15 cellular contexts compared by ENCODE assay signal in genomic region chr14:104353921-104354701, GRCh38.
DNase-seq lines count a peak whose midpoint lies in the region; ATAC-seq and TF ChIP-seq lines count a peak whose summit lies in the region.
"Had no signal": no experiment of that assay in that cellular context is flagged by ENCODE, and none has a peak within 500 bp of the region (broad histone marks: within the 10 kb centered on the region; RNA-seq: fewer than 3 reads in every experiment).

No MANE protein-coding gene starts in this region.

- no peak for TF ChIP-seq EP300 in gastroesophageal sphincter (IDR thresholded peaks at IDR 0.05)

- H3K27ac ChIP-seq in right atrium auricular region = no peak overlapping the region
- peak overlapping the region in 2 of 4 donors; percentile 37 to 41 for H3K27ac ChIP-seq in gastroesophageal sphincter
- H3K27ac ChIP-seq in osteoblast (ENCODE audit: low read depth, low read length) = no peak overlapping the region
- H3K27ac ChIP-seq in aorta (ENCODE audit: low read depth in 1 of 2, low read length in 2 of 2) = no peak overlapping the region
- H3K27ac ChIP-seq: neutrophil had no signal

- ATAC-seq in Right ventricle myocardium inferior (no peak), gastroesophageal sphincter (peak; percentile 65), aorta (ENCODE audit: low FRiP score) (no peak), GM21360 (IDR thresholded peaks at IDR 0.05; ENCODE audit: unreplicated experiment) (no peak)

- no peak overlapping the region for H3K4me3 ChIP-seq in right atrium auricular region
- H3K4me3 ChIP-seq in gastroesophageal sphincter = no peak overlapping the region
- no peak overlapping the region for H3K4me3 ChIP-seq in osteoblast (ENCODE audit: insufficient read depth, low read length)
- H3K4me3 ChIP-seq in aorta (ENCODE audit: low read length in 2 of 2) = no peak overlapping the region

- H3K4me1 ChIP-seq in right atrium auricular region (peaks cover 0 to 6% of the 10 kb centered on the region in 2 donors), gastroesophageal sphincter (no peaks in the 10 kb centered on the region), osteoblast (ENCODE audit: insufficient read depth, low read length) (no peaks in the 10 kb centered on the region), aorta (ENCODE audit: control insufficient read depth in 1 of 2, insufficient read depth in 2 of 2, low read length in 2 of 2) (no peaks in the 10 kb centered on the region)

- H3K9me3 ChIP-seq in right atrium auricular region (peaks cover 0 to 10% of the 10 kb centered on the region in 2 donors), gastroesophageal sphincter (peaks cover 0 to 21% (median 0%) of the 10 kb centered on the region in 3 donors), osteoblast (ENCODE audit: low read depth, low read length) (no peaks in the 10 kb centered on the region), aorta (ENCODE audit: control insufficient read depth, low read length) (peaks cover 4% of the 10 kb centered on the region)
- H3K9me3 ChIP-seq: neutrophil had no signal

- no peaks in the 10 kb centered on the region for H3K79me2 ChIP-seq in osteoblast (ENCODE audit: insufficient read depth, low read length)

- intact Hi-C loops in Right ventricle myocardium inferior (cut with DNase I) = no loop called here
- intact Hi-C loops in aorta (cut with DNase I) = no loop called here

- TF ChIP-seq POLR2A in gastroesophageal sphincter (IDR thresholded peaks at IDR 0.05) = no peak

- 37 to 81% methylated on average over 2 to 8 of the region's 22 CpGs for whole genome bisulfite sequencing in gastroesophageal sphincter (ENCODE audit: low coverage in 1 of 2), 2 donors
- 46 to 49% methylated on average over 22 of the region's 22 CpGs for WGBS in aorta, 2 donors

- no peak overlapping the region for H2AFZ ChIP-seq in osteoblast (ENCODE audit: low read length)

- no peaks in the 10 kb centered on the region for H4K20me1 ChIP-seq in osteoblast (ENCODE audit: insufficient read depth, low read length)

- H3K4me2 ChIP-seq in osteoblast (ENCODE audit: insufficient read depth, low read length) = no peak overlapping the region

- no peaks in the 10 kb centered on the region for H3K27me3 ChIP-seq in right atrium auricular region
- peaks cover 45% of the 10 kb centered on the region for H3K27me3 ChIP-seq in gastroesophageal sphincter
- H3K27me3 ChIP-seq in osteoblast (ENCODE audit: insufficient read depth, low read length) = no peaks in the 10 kb centered on the region
- H3K27me3 ChIP-seq in aorta (ENCODE audit: control insufficient read depth in 1 of 2, insufficient read depth in 2 of 2, low read length in 1 of 2) = no peaks in the 10 kb centered on the region
- H3K27me3 ChIP-seq: neutrophil had no signal

- DNase-seq in Right ventricle myocardium inferior (ENCODE audit: missing footprints) (peak; percentile 68), right atrium auricular region (ENCODE audit: low spot score) (no peak), osteoblast (ENCODE audit: insufficient read length, low spot score, missing footprints) (peak; percentile 76), aorta (peak; percentile 36 to 66), superior temporal gyrus (ENCODE audit: extremely low spot score) (no peak), foreskin melanocyte (no peak)
- DNase-seq: activated CD4-positive, alpha-beta T cell treated with anti-CD3 and anti-CD28 coated beads for 4 hours; DMS153; IMR-90; kidney glomerular epithelial cell; NCI-H1417; NCI-H524 treated with DMSO at 0.1 percent for 48 hours had no signal

- TF ChIP-seq CTCF in right atrium auricular region (IDR thresholded peaks at IDR 0.05) = no peak
- no peak for TF ChIP-seq CTCF in gastroesophageal sphincter (IDR thresholded peaks at IDR 0.05)
- no peak for TF ChIP-seq CTCF in osteoblast (IDR thresholded peaks at IDR 0.05; ENCODE audit: extremely low read depth, low read depth, low read length)

- H3K36me3 ChIP-seq in right atrium auricular region = no peaks in the 10 kb centered on the region
- H3K36me3 ChIP-seq in gastroesophageal sphincter = no peaks in the 10 kb centered on the region
- no peaks in the 10 kb centered on the region for H3K36me3 ChIP-seq in osteoblast (ENCODE audit: insufficient read depth, low read length)
- no peaks in the 10 kb centered on the region for H3K36me3 ChIP-seq in aorta (ENCODE audit: control insufficient read depth in 1 of 2, insufficient read depth in 2 of 2, low read length in 1 of 2)
- H3K36me3 ChIP-seq: neutrophil had no signal

Comparison
In these comparisons a context has a peak if more than half of its experiments do, and no peak if none do; other contexts are left out.
1. DNase-seq: peak in Right ventricle myocardium inferior (single experiment), osteoblast (single experiment) and aorta (2 of 2); none in right atrium auricular region (single experiment), superior temporal gyrus (single experiment) and foreskin melanocyte (single experiment).